Comparison of ENCODE assay signal across 1 cellular context in the genomic region with DNA sequence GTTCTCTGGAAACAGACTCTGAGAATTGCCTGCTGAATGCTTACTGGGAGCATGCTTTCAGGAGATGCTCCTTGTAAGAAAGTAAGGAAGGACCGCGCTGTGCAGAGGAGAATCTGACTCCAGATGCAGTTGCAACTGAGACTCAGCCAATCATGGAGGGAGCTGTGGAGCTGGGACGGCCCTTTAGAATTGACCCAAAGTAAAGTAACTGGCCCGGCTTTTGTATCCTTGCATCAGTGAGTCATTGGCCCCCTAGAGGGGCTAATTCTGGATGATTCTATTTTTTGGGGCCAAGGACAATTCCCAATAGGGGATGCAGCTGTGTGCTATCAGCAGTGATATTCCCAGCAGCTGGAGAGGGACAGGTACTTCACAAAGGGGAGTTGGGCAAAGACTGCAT.
A peak's percentile ranks its signal among the peaks of the same experiment; 100 is the strongest.
TF ChIP-seq lines count a peak whose summit lies in the region.

No MANE protein-coding gene starts in this region.

TF ChIP-seq in H1, 55 proteins besides CTCF, POLR2A, EP300 and RAD21:
- TF ChIP-seq, protein P1, sequence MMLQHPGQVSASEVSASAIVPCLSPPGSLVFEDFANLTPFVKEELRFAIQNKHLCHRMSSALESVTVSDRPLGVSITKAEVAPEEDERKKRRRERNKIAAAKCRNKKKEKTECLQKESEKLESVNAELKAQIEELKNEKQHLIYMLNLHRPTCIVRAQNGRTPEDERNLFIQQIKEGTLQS (IDR thresholded peaks at IDR 0.05; ENCODE audit: insufficient read depth, low read depth, low read length): no peak
- TF ChIP-seq, protein P2, sequence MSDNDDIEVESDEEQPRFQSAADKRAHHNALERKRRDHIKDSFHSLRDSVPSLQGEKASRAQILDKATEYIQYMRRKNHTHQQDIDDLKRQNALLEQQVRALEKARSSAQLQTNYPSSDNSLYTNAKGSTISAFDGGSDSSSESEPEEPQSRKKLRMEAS (IDR thresholded peaks at IDR 0.05): no peak
- TF ChIP-seq KDM1A (IDR thresholded peaks at IDR 0.05; ENCODE audit: borderline replicate concordance, low read length) (no peak), KDM4A (IDR thresholded peaks at IDR 0.05; ENCODE audit: low read depth, low read length, severe bottlenecking) (no peak), JUND (IDR thresholded peaks at IDR 0.05; ENCODE audit: low read length) (peak; percentile 70), BRCA1 (IDR thresholded peaks at IDR 0.05; ENCODE audit: low read depth, low read length) (no peak), GTF2F1 (IDR thresholded peaks at IDR 0.05; ENCODE audit: borderline replicate concordance, low read depth, low read length) (no peak), RNF2 (IDR thresholded peaks at IDR 0.05; ENCODE audit: borderline replicate concordance, low read depth, low read length, missing control alignments, poor library complexity, severe bottlenecking) (no peak)
- TF ChIP-seq, protein P3, sequence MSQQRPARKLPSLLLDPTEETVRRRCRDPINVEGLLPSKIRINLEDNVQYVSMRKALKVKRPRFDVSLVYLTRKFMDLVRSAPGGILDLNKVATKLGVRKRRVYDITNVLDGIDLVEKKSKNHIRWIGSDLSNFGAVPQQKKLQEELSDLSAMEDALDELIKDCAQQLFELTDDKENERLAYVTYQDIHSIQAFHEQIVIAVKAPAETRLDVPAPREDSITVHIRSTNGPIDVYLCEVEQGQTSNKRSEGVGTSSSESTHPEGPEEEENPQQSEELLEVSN (IDR thresholded peaks at IDR 0.05): no peak
